In the genomic region with DNA sequence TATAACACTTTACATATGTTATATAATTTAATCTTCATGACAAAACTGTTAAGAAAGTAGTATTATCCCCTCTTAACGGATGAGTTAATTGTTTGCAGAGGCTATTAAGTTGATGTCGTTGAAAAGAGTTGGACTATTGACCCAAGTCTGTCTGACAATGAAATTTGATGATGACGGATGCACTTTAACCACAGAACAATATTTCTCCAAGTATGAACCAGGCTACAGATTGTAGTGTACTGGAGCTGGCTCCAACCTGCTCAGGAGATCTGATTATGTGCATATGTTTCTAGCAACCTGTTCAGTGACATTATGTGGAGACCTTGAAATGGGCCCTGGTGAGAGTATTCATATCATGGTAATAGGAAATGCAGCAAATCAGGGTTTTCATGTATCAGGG, we compare ENCODE assay signal across 19 cellular contexts.
DNase-seq lines count a peak whose midpoint lies in the region; ATAC-seq, FAIRE-seq and TF ChIP-seq lines count a peak whose summit lies in the region.
"Had no signal": no experiment of that assay in that cellular context is flagged by ENCODE, and none has a peak within 500 bp of the region (broad histone marks: within the 10 kb centered on the region; RNA-seq: fewer than 3 reads in every experiment).

No MANE protein-coding gene starts in this region.

- intact Hi-C loops in mucosa of descending colon (cut with DNase I, micrococcal nuclease): no loop called here

- H3K4me1 ChIP-seq in mucosa of descending colon (ENCODE audit: low read depth): no peaks in the 10 kb centered on the region
- H3K4me1 ChIP-seq: BE2C, Caco-2 had no signal

- no peak overlapping the region for H3K4me3 ChIP-seq in mucosa of descending colon
- H3K4me3 ChIP-seq: GM23338 had no signal

- peak; percentile 99 for FAIRE-seq in D721Med (lab: Jason Lieb, UNC)
- FAIRE-seq: GM12891, H54 had no signal

- H3K9me3 ChIP-seq in mucosa of descending colon: no peaks in the 10 kb centered on the region
- H3K9me3 ChIP-seq: BE2C, Caco-2 had no signal

- DNase-seq in NCI-H2171 treated with DMSO at 0.1 percent for 48 hours (lab: John Stamatoyannopoulos, UW) (peak; percentile 36), NCI-H2171 (lab: John Stamatoyannopoulos, UW) (no peak), D721Med (ENCODE audit: insufficient read length, low spot score) (no peak), NCI-H524 treated with DMSO at 0.1 percent for 48 hours (lab: John Stamatoyannopoulos, UW) (peak; percentile 74), mucosa of descending colon (no peak), OCI-M1 (lab: John Stamatoyannopoulos, UW) (no peak)
- DNase-seq: ACHN; BE2C; C1 segment of cervical spinal cord; Caco-2; CD4-positive, CD25-positive, alpha-beta regulatory T cell; CD8-positive, alpha-beta memory T cell; DMS53; HCEC 1CT had no signal

- ATAC-seq in mucosa of descending colon: peak; percentile 55
- no peak for ATAC-seq in GM19035 (IDR thresholded peaks at IDR 0.05; ENCODE audit: unreplicated experiment)
- ATAC-seq in GM21367 (IDR thresholded peaks at IDR 0.05; ENCODE audit: unreplicated experiment): no peak
- ATAC-seq: GM23338 had no signal

- TF ChIP-seq CTCF in D721Med (IDR thresholded peaks at IDR 0.05; ENCODE audit: insufficient read depth, missing control alignments): no peak
- TF ChIP-seq CTCF in mucosa of descending colon (IDR thresholded peaks at IDR 0.05): no peak

- no peaks in the 10 kb centered on the region for H3K36me3 ChIP-seq in mucosa of descending colon (ENCODE audit: low read depth)
- H3K36me3 ChIP-seq: BE2C had no signal

Comparison
In these comparisons a context has a peak if more than half of its experiments do, and no peak if none do; other contexts are left out.
1. DNase-seq: peak in NCI-H2171 treated with DMSO at 0.1 percent for 48 hours (single experiment) and NCI-H524 treated with DMSO at 0.1 percent for 48 hours (single experiment); none in NCI-H2171 (single experiment), D721Med (single experiment), mucosa of descending colon (0 of 3) and OCI-M1 (single experiment).